17 cellular contexts compared by ENCODE assay signal in the genomic region with DNA sequence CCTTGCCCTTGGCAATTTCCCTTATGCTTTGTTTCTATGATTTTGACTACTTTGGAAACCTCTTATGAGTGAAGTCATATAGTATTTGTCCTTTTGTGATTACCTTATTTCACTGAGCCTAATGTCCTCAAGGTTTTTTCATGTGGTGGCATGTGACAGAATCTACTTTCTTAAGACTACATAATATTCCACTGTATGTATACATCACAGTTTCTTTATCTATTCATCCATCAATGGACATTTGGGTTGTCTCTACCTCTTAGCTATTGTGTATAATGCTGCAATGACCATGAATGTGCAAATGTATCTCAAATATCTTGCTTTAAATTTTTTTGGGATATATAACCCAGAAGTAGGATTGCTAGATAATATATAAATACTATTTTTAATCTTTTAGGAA.
DNase-seq lines count a peak whose midpoint lies in the region; ATAC-seq, FAIRE-seq and TF ChIP-seq lines count a peak whose summit lies in the region.
"Had no signal": no experiment of that assay in that cellular context is flagged by ENCODE, and none has a peak within 500 bp of the region (broad histone marks: within the 10 kb centered on the region; RNA-seq: fewer than 3 reads in every experiment).

No MANE protein-coding gene starts in this region.

- H3K18ac ChIP-seq in trophoblast cell (ENCODE audit: low read length) = no peak overlapping the region

- H4K12ac ChIP-seq in trophoblast cell (ENCODE audit: low read depth, low read length) = no peak overlapping the region

- H3K4me1 ChIP-seq in A549 (peaks cover 83% of the 10 kb centered on the region), trophoblast cell (ENCODE audit: control insufficient read depth in 1 of 2, insufficient read depth in 2 of 2, low read length in 2 of 2) (peaks cover 2% of the 10 kb centered on the region in 2 experiments), uterus (no peaks in the 10 kb centered on the region)
- H3K4me1 ChIP-seq: Caco-2 had no signal

- no peak overlapping the region for H4K91ac ChIP-seq in trophoblast cell (ENCODE audit: low read depth, low read length)

- FAIRE-seq in A549 (lab: Jason Lieb, UNC) = peak; percentile 61
- FAIRE-seq: D721Med, GM12891 had no signal

- H2BK12ac ChIP-seq in trophoblast cell (ENCODE audit: low read length) = no peak overlapping the region

- no peak overlapping the region for H3K4ac ChIP-seq in trophoblast cell (ENCODE audit: low read depth, low read length)

- intact Hi-C loops in uterus (cut with DNase I; ENCODE audit: low total_unique reads) = no loop called here

- DNase-seq in A549 (ENCODE audit: low read depth in 1 of 2, low spot score in 1 of 2) (no peak), trophoblast cell (peak; percentile 7 to 73), uterus (no peak), ureter (ENCODE audit: low spot score) (no peak)
- DNase-seq: ACHN; Caco-2; Calu3; CD4-positive, alpha-beta T cell; CD8-positive, alpha-beta T cell; DMS79 treated with DMSO at 0.1 percent for 48 hours; GF-D8 had no signal

- no peak overlapping the region for H3K14ac ChIP-seq in trophoblast cell (ENCODE audit: low read length)

- no peaks in the 10 kb centered on the region for H3K9me3 ChIP-seq in A549
- H3K9me3 ChIP-seq in trophoblast cell (ENCODE audit: insufficient read depth, low read depth, low read length) = no peaks in the 10 kb centered on the region
- no peaks in the 10 kb centered on the region for H3K9me3 ChIP-seq in uterus
- H3K9me3 ChIP-seq: BLaER1 treated with 17β-estradiol and CSF1 and Interleukin-3, amounts not matched to agents 10 nM and 100 nM; Caco-2 had no signal

- no peaks in the 10 kb centered on the region for H3K79me1 ChIP-seq in trophoblast cell (ENCODE audit: low read length)

- CTCF ChIA-PET in A549 (lab: Yijun Ruan, JAX) = interaction anchor here (1.1 to 4.6 kb wide), 6 partner anchors 10 to 118 kb away, joined by 4 to 32 read pairs (median 10); no protein-coding TSS in a partner anchor

- H3K79me2 ChIP-seq in trophoblast cell (ENCODE audit: control insufficient read depth, insufficient read depth, low read length, poor library complexity) = no peaks in the 10 kb centered on the region

- ATAC-seq in A549 (no peak), GM18907 (IDR thresholded peaks at IDR 0.05; ENCODE audit: unreplicated experiment) (no peak)
- ATAC-seq: CD8-positive, alpha-beta T cell had no signal

- H3K36me3 ChIP-seq in trophoblast cell (ENCODE audit: control insufficient read depth in 1 of 2, insufficient read depth in 2 of 2, low read length in 2 of 2) (no peaks in the 10 kb centered on the region), uterus (no peaks in the 10 kb centered on the region)
- H3K36me3 ChIP-seq: BLaER1 treated with 17β-estradiol and CSF1 and Interleukin-3, amounts not matched to agents 10 nM and 100 nM had no signal

- H3K4me2 ChIP-seq in A549 (peak overlapping the region; percentile 84), trophoblast cell (ENCODE audit: low read length) (no peak overlapping the region)
- H3K4me2 ChIP-seq: BLaER1 treated with 17β-estradiol and CSF1 and Interleukin-3, amounts not matched to agents 10 nM and 100 nM had no signal

- TF ChIP-seq POLR2A in A549 (IDR thresholded peaks at IDR 0.05; ENCODE audit: low read length) (no peak), uterus (IDR thresholded peaks at IDR 0.05) (no peak)

- H3K23ac ChIP-seq in trophoblast cell (ENCODE audit: low read length) = no peak overlapping the region

- H3K4me3 ChIP-seq in A549 (no peak overlapping the region), trophoblast cell (ENCODE audit: low read depth, low read length) (no peak overlapping the region), uterus (no peak overlapping the region)
- H3K4me3 ChIP-seq: BLaER1 treated with 17β-estradiol and CSF1 and Interleukin-3, amounts not matched to agents 10 nM and 100 nM had no signal

- no peak for TF ChIP-seq EP300 in A549 (IDR thresholded peaks at IDR 0.05)

- no peak overlapping the region for H2BK5ac ChIP-seq in trophoblast cell (ENCODE audit: low read depth, low read length, poor library complexity)

- TF ChIP-seq RAD21 in A549 (conservative IDR thresholded peaks at IDR 0.05 in 1 of 2, IDR thresholded peaks at IDR 0.05 in 1 of 2) = no peak

- TF ChIP-seq CTCF in A549 (IDR thresholded peaks at IDR 0.05) (no peak), uterus (IDR thresholded peaks at IDR 0.05) (no peak)

- H3K27ac ChIP-seq in A549 = peak overlapping the region; percentile 86 to 96
- no peak overlapping the region for H3K27ac ChIP-seq in trophoblast cell (ENCODE audit: low read depth, low read length)
- peak overlapping the region; percentile 39 to 52 for H3K27ac ChIP-seq in uterus
- H3K27ac ChIP-seq: 22Rv1; BLaER1 treated with 17β-estradiol and CSF1 and Interleukin-3, amounts not matched to agents 10 nM and 100 nM; C4-2B had no signal

- no peak overlapping the region for H4K8ac ChIP-seq in trophoblast cell (ENCODE audit: low read depth, low read length)

- no peak overlapping the region for H2AFZ ChIP-seq in trophoblast cell (ENCODE audit: insufficient read depth, low read length, poor library complexity)

- H2BK120ac ChIP-seq in trophoblast cell (ENCODE audit: insufficient read depth, low read length, poor library complexity) = no peak overlapping the region

- no peaks in the 10 kb centered on the region for H3K27me3 ChIP-seq in trophoblast cell (ENCODE audit: insufficient read depth, low read length)
- H3K27me3 ChIP-seq in uterus = no peaks in the 10 kb centered on the region
- H3K27me3 ChIP-seq: BLaER1 treated with 17β-estradiol and CSF1 and Interleukin-3, amounts not matched to agents 10 nM and 100 nM had no signal

- H2AK5ac ChIP-seq in trophoblast cell (ENCODE audit: low read length) = no peak overlapping the region

- no peak overlapping the region for H3K9ac ChIP-seq in trophoblast cell (ENCODE audit: low read length)
- H3K9ac ChIP-seq: BLaER1 treated with 17β-estradiol and CSF1 and Interleukin-3, amounts not matched to agents 10 nM and 100 nM had no signal

- POLR2A ChIA-PET in A549 (lab: Yijun Ruan, JAX) = interaction anchor here (0.7 to 1.2 kb wide), 2 partner anchors 100 to 139 kb away, joined by 3 to 4 read pairs; no protein-coding TSS in a partner anchor

TF ChIP-seq in A549, 52 proteins besides CTCF, POLR2A, EP300 and RAD21:
- TF ChIP-seq, protein P1, sequence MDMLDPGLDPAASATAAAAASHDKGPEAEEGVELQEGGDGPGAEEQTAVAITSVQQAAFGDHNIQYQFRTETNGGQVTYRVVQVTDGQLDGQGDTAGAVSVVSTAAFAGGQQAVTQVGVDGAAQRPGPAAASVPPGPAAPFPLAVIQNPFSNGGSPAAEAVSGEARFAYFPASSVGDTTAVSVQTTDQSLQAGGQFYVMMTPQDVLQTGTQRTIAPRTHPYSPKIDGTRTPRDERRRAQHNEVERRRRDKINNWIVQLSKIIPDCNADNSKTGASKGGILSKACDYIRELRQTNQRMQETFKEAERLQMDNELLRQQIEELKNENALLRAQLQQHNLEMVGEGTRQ (IDR thresholded peaks at IDR 0.05) = no peak
- no peak for TF ChIP-seq PBX3 (IDR thresholded peaks at IDR 0.05)
- no peak for TF ChIP-seq TFCP2L1 (CRISPR knock-in tag; IDR thresholded peaks at IDR 0.05)
- peak; percentile 52; the same call in 1 of the 2 replicates for TF ChIP-seq FOSB (CRISPR knock-in tag; IDR thresholded peaks at IDR 0.05)
- TF ChIP-seq EHF (CRISPR knock-in tag; IDR thresholded peaks at IDR 0.05) = peak; percentile 69; the same call in 1 of the 2 replicates

Comparison
In these comparisons a context has a peak if more than half of its experiments do, and no peak if none do; other contexts are left out.
1. DNase-seq: peak in trophoblast cell (2 of 2); none in A549 (0 of 2), uterus (0 of 2) and ureter (single experiment).